Comparison of ENCODE assay signal across 19 cellular contexts in the genomic region with DNA sequence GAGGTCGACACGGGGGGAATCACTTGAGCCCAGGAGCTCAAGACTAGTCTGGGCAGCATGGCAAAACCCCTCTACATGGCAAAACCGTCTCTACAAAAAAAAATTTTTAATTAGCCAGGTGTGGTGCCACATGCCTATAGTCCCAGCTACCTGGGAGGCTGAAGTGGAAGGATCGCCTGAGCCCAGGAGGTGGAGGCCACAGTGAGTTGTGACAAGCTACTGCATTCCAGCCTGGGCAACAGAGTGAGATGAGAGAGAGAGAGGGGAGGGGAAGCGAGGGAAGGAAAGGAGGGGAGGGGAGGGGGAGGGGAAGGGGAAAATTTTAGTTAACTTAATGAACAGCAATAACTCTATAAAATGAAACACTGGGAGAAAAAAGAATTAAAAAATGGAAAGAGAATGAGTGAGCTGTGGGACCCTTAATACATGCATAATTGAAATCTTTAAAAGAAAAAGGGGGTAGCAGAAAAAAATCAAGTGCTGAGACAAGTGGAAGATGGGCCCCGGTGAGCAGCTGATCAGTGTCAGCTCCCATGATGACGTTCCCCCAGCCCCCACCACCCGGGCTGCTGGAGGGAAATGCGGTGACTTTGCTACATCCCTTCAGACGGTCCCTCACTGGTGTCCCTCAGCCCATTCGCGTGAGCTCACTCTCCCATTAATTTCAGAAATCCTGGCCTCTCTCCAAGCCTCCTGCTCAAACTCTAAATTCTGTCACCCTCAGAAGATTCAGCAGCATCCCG. TPM values are rescaled to one million over a fixed set of nuclear protein-coding genes. Genes with fewer than 3 reads are reported as not detected.
A peak's percentile ranks its signal among the peaks of the same experiment; 100 is the strongest.
DNase-seq lines count a peak whose midpoint lies in the region; FAIRE-seq and TF ChIP-seq lines count a peak whose summit lies in the region.
"Had no signal": no experiment of that assay in that cellular context is flagged by ENCODE, and none has a peak within 500 bp of the region (broad histone marks: within the 10 kb centered on the region; RNA-seq: fewer than 3 reads in every experiment).

No MANE protein-coding gene starts in this region.

- no peak for TF ChIP-seq RAD21 in liver (IDR thresholded peaks at IDR 0.05)

- H3K9ac ChIP-seq in liver (ENCODE audit: low read depth in 1 of 2, low read length in 2 of 2) = no peak overlapping the region
- H3K9ac ChIP-seq: BLaER1, SK-N-SH had no signal

- CTCF ChIA-PET in HEK293 (lab: Yijun Ruan, JAX) = interaction anchor here (0.6 to 1.2 kb wide), 4 partner anchors 10 to 503 kb away, joined by 3 to 4 read pairs (median 4); no protein-coding TSS in a partner anchor

- peak; percentile 24 for DNase-seq in NCI-H82 (lab: John Stamatoyannopoulos, UW)
- DNase-seq in NCI-H82 treated with DMSO at 0.1 percent for 48 hours (lab: John Stamatoyannopoulos, UW; ENCODE audit: unreplicated experiment) = no peak
- DNase-seq in pons (ENCODE audit: low spot score) = peak; percentile 9
- no peak for DNase-seq in NCI-H524 treated with DMSO at 0.1 percent for 48 hours (lab: John Stamatoyannopoulos, UW)
- DNase-seq in small intestine = no peak
- DNase-seq in WERI-Rb-1 = no peak
- DNase-seq: GF-D8, MM.1S, NCI-H187 treated with DMSO at 0.1 percent for 48 hours, NCI-H446, NCI-H69, SHP77 treated with DMSO at 0.1 percent for 48 hours, SK-N-SH had no signal

- no peak for TF ChIP-seq CTCF in HEK293 (tag by site-specific recombination; IDR thresholded peaks at IDR 0.05)
- TF ChIP-seq CTCF in liver (IDR thresholded peaks at IDR 0.05; ENCODE audit: low read depth, low read length, missing input control) = no peak
- no peak for TF ChIP-seq CTCF in WERI-Rb-1 (IDR thresholded peaks at IDR 0.05; ENCODE audit: low read depth, low read length)

- POLR2A ChIA-PET in HEK293 (lab: Yijun Ruan, JAX) = no interaction called here

- H3K4me3 ChIP-seq in HEK293 (ENCODE audit: low read depth, low read length) = no peak overlapping the region
- peak overlapping the region; percentile 52 to 91 (median 89) for H3K4me3 ChIP-seq in liver (ENCODE audit: low read depth in 1 of 3, low read length in 3 of 3)
- no peak overlapping the region for H3K4me3 ChIP-seq in small intestine (ENCODE audit: low read depth in 1 of 2, low read length in 2 of 2)
- no peak overlapping the region for H3K4me3 ChIP-seq in WERI-Rb-1 (ENCODE audit: low read depth, low read length)
- H3K4me3 ChIP-seq: A549, BLaER1 had no signal

- 30% methylated on average over 12 of the region's 13 CpGs for WGBS in liver
- 47 to 60% (median 60%) methylated on average over 12 of the region's 13 CpGs for WGBS in small intestine, 3 donors

- FAIRE-seq in small intestine (lab: Jason Lieb, UNC) = no peak

- H3K36me3 ChIP-seq in HEK293 (ENCODE audit: control insufficient read depth in 2 of 2, insufficient read depth in 1 of 2, low read length in 2 of 2) = no peaks in the 10 kb centered on the region
- peaks cover 0 to 14% (median 7%) of the 10 kb centered on the region in 4 donors for H3K36me3 ChIP-seq in liver (ENCODE audit: control insufficient read depth in 4 of 4, insufficient read depth in 3 of 4, low read depth in 1 of 4, low read length in 3 of 4)
- no peaks in the 10 kb centered on the region for H3K36me3 ChIP-seq in small intestine (ENCODE audit: control insufficient read depth in 2 of 2, insufficient read depth in 2 of 2, low read length in 2 of 2)
- no peaks in the 10 kb centered on the region for H3K36me3 ChIP-seq in WERI-Rb-1
- H3K36me3 ChIP-seq: BLaER1 had no signal

- no peaks in the 10 kb centered on the region for H3K27me3 ChIP-seq in liver (ENCODE audit: control insufficient read depth in 4 of 4, insufficient read depth in 4 of 4, low read length in 3 of 4)
- no peaks in the 10 kb centered on the region for H3K27me3 ChIP-seq in small intestine (ENCODE audit: control insufficient read depth in 2 of 2, insufficient read depth in 2 of 2, low read length in 2 of 2)
- no peaks in the 10 kb centered on the region for H3K27me3 ChIP-seq in WERI-Rb-1 (ENCODE audit: insufficient read depth, low read depth, severe bottlenecking)
- H3K27me3 ChIP-seq: BLaER1 had no signal

- no peaks in the 10 kb centered on the region for H3K9me3 ChIP-seq in HEK293 (ENCODE audit: control insufficient read depth, insufficient read depth, low read depth, low read length)
- H3K9me3 ChIP-seq in liver (ENCODE audit: control insufficient read depth in 4 of 4, low read length in 3 of 4) = no peaks in the 10 kb centered on the region
- H3K9me3 ChIP-seq in small intestine (ENCODE audit: control insufficient read depth, low read depth) = no peaks in the 10 kb centered on the region
- H3K9me3 ChIP-seq in WERI-Rb-1 (ENCODE audit: severe bottlenecking) = no peaks in the 10 kb centered on the region
- H3K9me3 ChIP-seq: A549, SK-N-SH had no signal

- H3K4me1 ChIP-seq in HEK293 (ENCODE audit: control insufficient read depth, insufficient read depth, low read length) = no peaks in the 10 kb centered on the region
- peaks cover 2 to 38% (median 26%) of the 10 kb centered on the region in 4 donors for H3K4me1 ChIP-seq in liver (ENCODE audit: control insufficient read depth in 4 of 4, insufficient read depth in 4 of 4, low read length in 3 of 4)
- H3K4me1 ChIP-seq in small intestine (ENCODE audit: control insufficient read depth in 2 of 2, insufficient read depth in 1 of 2, low read depth in 1 of 2, low read length in 1 of 2) = no peaks in the 10 kb centered on the region

- H3K27ac ChIP-seq in HEK293 (ENCODE audit: extremely low read depth, low read depth, low read length) = no peak overlapping the region
- H3K27ac ChIP-seq in liver (ENCODE audit: low read depth in 1 of 2, low read length in 2 of 2) = peak overlapping the region; percentile 93 to 97
- H3K27ac ChIP-seq in small intestine (ENCODE audit: low read depth in 1 of 2, low read length in 1 of 2) = no peak overlapping the region
- no peak overlapping the region for H3K27ac ChIP-seq in WERI-Rb-1
- H3K27ac ChIP-seq: A549, BLaER1 had no signal

TF ChIP-seq in HEK293, 187 proteins besides CTCF, POLR2A, EP300 and RAD21 (continues in another document):
- TF ChIP-seq ZFP69B (tag by site-specific recombination; IDR thresholded peaks at IDR 0.05) (peak; percentile 53; the same call in 1 of the 2 replicates), ZBTB48 (tag by site-specific recombination; IDR thresholded peaks at IDR 0.05) (peak; percentile 94)

TF ChIP-seq in liver, 16 proteins besides CTCF, POLR2A, EP300 and RAD21:
- TF ChIP-seq EGR1 (IDR thresholded peaks at IDR 0.05; ENCODE audit: low read depth in 2 of 2) (no peak), GABPA (IDR thresholded peaks at IDR 0.05 in 1 of 2, conservative IDR thresholded peaks at IDR 0.05 in 1 of 2) (no peak), YY1 (IDR thresholded peaks at IDR 0.05) (no peak), MAX (IDR thresholded peaks at IDR 0.05) (no peak)
- TF ChIP-seq, protein P1, sequence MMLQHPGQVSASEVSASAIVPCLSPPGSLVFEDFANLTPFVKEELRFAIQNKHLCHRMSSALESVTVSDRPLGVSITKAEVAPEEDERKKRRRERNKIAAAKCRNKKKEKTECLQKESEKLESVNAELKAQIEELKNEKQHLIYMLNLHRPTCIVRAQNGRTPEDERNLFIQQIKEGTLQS (IDR thresholded peaks at IDR 0.05) = no peak

RNA-seq across cellular contexts. Expression of gene ASGR2, which starts 2.7 kb away (rescaled TPM):
- total RNA-seq in liver = 100 to 1,000 TPM; 188 to 336 TPM
- polyA plus RNA-seq in liver (100 to 1,000 TPM; 650 to 657 TPM), small intestine (under 1 TPM in 1 of 3 donors, not detected in 2; 0.81 TPM)
- total RNA-seq: LHCN-M2, RPMI7951 had no signal
- polyA plus RNA-seq: SK-N-SH had no signal

RNA-seq across cellular contexts. Expression of gene CLEC10A, which starts 31.9 kb away (rescaled TPM):
- total RNA-seq in liver = 1 to 10 TPM; 3.1 to 3.8 TPM
- 1 to 10 TPM; 1.4 to 4.0 TPM for polyA plus RNA-seq in liver
- 10 to 100 TPM in 2 of 3 donors, under 1 TPM in 1; 0.45 to 14.6 (median 11.6) TPM for polyA plus RNA-seq in small intestine
- total RNA-seq: LHCN-M2, RPMI7951 had no signal
- polyA plus RNA-seq: A549, SK-N-SH had no signal

Comparison
In these comparisons a context has a peak if more than half of its experiments do, and no peak if none do; other contexts are left out.
1. DNase-seq: peak in NCI-H82 (single experiment) and pons (single experiment); none in NCI-H82 treated with DMSO at 0.1 percent for 48 hours (single experiment), NCI-H524 treated with DMSO at 0.1 percent for 48 hours (single experiment), small intestine (single experiment) and WERI-Rb-1 (single experiment).
2. H3K27ac ChIP-seq: peak in liver (2 of 2); none in HEK293 (single experiment), small intestine (0 of 2) and WERI-Rb-1 (single experiment).
3. H3K4me3 ChIP-seq: peak in liver (3 of 3); none in HEK293 (single experiment), small intestine (0 of 2) and WERI-Rb-1 (single experiment).
4. RNA of gene ASGR2, which starts 2.7 kb away (polyA plus RNA-seq): 650 to 657 TPM in liver; 0.81 TPM in small intestine; every median in the first group is over 100 times any median in the second.